In the genomic region with DNA sequence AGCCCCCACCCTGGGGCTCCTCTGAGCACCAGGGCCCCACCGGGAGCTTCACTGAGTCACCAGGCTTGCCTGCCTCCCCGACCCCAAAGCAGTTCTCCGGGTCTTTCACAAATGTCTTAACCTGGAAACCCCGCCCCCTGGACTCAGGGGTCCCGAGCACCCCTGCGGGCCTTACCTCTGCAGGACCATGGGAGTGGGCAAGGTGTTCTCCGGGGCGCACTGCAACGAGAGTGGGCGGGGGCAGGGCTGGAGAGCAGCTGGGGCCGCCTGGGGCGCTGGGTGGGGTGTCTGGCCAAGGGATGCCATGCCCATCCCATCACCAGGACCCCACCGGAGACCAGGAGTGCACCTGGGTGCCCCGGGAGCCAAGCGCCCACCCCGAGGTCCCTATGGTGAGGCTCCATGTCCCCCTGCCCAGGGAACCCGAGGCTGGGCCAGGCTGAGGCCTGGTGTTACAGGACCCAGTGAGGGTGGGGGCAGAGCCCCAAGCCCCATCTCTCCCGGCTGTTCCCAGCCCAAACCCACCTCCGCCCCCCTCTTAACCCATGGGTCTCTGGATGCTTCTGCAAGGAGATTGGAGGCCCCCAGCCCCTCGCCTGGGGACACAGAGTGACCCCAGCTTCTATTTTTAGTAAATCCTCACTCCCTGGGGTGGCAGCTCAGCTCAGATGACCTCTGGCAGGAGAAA, we compare ENCODE assay signal across 1 cellular context.
TF ChIP-seq lines count a peak whose summit lies in the region.

No MANE protein-coding gene starts in this region.

TF ChIP-seq in HepG2, 621 proteins besides CTCF, POLR2A, EP300 and RAD21:
- TF ChIP-seq, protein P1, sequence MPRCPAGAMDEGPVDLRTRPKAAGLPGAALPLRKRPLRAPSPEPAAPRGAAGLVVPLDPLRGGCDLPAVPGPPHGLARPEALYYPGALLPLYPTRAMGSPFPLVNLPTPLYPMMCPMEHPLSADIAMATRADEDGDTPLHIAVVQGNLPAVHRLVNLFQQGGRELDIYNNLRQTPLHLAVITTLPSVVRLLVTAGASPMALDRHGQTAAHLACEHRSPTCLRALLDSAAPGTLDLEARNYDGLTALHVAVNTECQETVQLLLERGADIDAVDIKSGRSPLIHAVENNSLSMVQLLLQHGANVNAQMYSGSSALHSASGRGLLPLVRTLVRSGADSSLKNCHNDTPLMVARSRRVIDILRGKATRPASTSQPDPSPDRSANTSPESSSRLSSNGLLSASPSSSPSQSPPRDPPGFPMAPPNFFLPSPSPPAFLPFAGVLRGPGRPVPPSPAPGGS (CRISPR knock-in tag; IDR thresholded peaks at IDR 0.05), result no peak
- TF ChIP-seq RBFOX2 (IDR thresholded peaks at IDR 0.05; ENCODE audit: low read depth, low read length), result peak; percentile 1; the same call in 1 of the 2 replicates
